In the genomic region with DNA sequence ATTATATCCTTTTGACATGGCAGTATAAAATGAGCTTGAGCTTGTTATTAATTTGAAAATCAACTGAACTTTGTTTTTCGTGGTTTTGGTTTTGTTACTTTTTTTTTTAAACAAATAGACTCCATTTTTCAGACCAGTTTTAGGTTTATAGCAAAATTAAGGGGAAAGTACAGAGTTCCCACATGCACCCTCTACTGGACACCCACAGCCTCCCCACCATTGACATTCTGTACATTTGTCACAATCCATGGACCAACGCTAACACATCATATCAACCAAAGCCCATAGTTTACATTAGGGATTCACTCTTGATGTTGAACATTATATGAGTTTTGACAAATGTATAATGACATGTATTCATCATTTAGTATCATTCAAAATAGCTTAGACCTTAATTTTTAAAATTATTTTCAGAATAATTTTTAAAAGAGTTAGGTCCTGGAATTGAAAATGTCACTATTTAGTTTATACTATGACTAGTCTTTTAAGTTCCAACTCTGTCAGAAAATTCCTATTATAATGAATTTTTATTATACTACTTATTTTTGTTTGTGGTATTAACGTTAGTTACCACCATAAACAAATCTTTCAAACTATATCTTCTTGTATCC, we compare ENCODE assay signal across 8 cellular contexts. TPM values are rescaled to one million over a fixed set of nuclear protein-coding genes. Genes with fewer than 3 reads are reported as not detected.
DNase-seq lines count a peak whose midpoint lies in the region; ATAC-seq and TF ChIP-seq lines count a peak whose summit lies in the region.

No MANE protein-coding gene starts in this region.

- H3K27me3 ChIP-seq in DND-41 (ENCODE audit: insufficient read depth, low read length, poor library complexity) (no peaks in the 10 kb centered on the region), HL-60 (ENCODE audit: insufficient read depth, poor library complexity, severe bottlenecking) (no peaks in the 10 kb centered on the region), adipocyte (replicated peaks; ENCODE audit: control insufficient read depth, insufficient read depth, low read length) (no peaks in the 10 kb centered on the region)

- H3K36me3 ChIP-seq in DND-41 (ENCODE audit: insufficient read depth, low read length) (no peaks in the 10 kb centered on the region), adipocyte (ENCODE audit: control insufficient read depth, insufficient read depth, low read length, severe bottlenecking) (no peaks in the 10 kb centered on the region)

- H3K4me1 ChIP-seq in DND-41 (ENCODE audit: insufficient read depth, low read length) (no peaks in the 10 kb centered on the region), adipocyte (ENCODE audit: control insufficient read depth, insufficient read depth, low read length) (peaks cover 5% of the 10 kb centered on the region)

- H3K9me3 ChIP-seq in DND-41 (ENCODE audit: insufficient read depth, low read length, severe bottlenecking), result no peaks in the 10 kb centered on the region
- H3K9me3 ChIP-seq in adipocyte (ENCODE audit: control insufficient read depth, low read length), result no peaks in the 10 kb centered on the region

- H3K79me2 ChIP-seq in DND-41 (ENCODE audit: insufficient read depth, low read length), result no peaks in the 10 kb centered on the region

- no peaks in the 10 kb centered on the region for H4K20me1 ChIP-seq in DND-41 (ENCODE audit: insufficient read depth, low read length)

- no peak for DNase-seq in DND-41
- DNase-seq in HL-60 (ENCODE audit: low read depth in 1 of 2, low spot score in 1 of 2), result no peak
- DNase-seq in adipocyte (ENCODE audit: low read depth), result peak; percentile 40
- peak; percentile 5 to 26 for DNase-seq in lung microvascular endothelial cell (ENCODE audit: low read depth in 2 of 2)
- DNase-seq in retina, result no peak

- H3K9ac ChIP-seq in DND-41 (ENCODE audit: low read depth, low read length), result no peak overlapping the region
- H3K9ac ChIP-seq in adipocyte (ENCODE audit: low read length), result no peak overlapping the region

- H3K4me3 ChIP-seq in DND-41 (ENCODE audit: low read depth in 1 of 2, low read length in 2 of 2) (no peak overlapping the region), HL-60 (replicated peaks; ENCODE audit: insufficient read depth, low read length) (no peak overlapping the region), adipocyte (ENCODE audit: low read length) (no peak overlapping the region)

- ATAC-seq in DND-41 (ENCODE audit: insufficient read depth, low read depth) (peak; percentile 63; the same call in 2 of the 3 replicates), HG02870 (IDR thresholded peaks at IDR 0.05; ENCODE audit: unreplicated experiment) (no peak), HG03378 (IDR thresholded peaks at IDR 0.05; ENCODE audit: unreplicated experiment) (no peak), HG02885 (IDR thresholded peaks at IDR 0.05; ENCODE audit: poor library complexity, unreplicated experiment) (no peak)

- TF ChIP-seq CTCF in DND-41 (IDR thresholded peaks at IDR 0.05; ENCODE audit: borderline replicate concordance, extremely low read depth, low read length, poor library complexity, severe bottlenecking), result peak; percentile 57
- TF ChIP-seq CTCF in HL-60 (IDR thresholded peaks at IDR 0.05; ENCODE audit: insufficient read depth, low read length), result peak; percentile 19

- no peak overlapping the region for H2AFZ ChIP-seq in DND-41 (ENCODE audit: low read depth, low read length)

- no peak overlapping the region for H3K4me2 ChIP-seq in DND-41 (ENCODE audit: insufficient read depth, low read length)

- no peak overlapping the region for H3K27ac ChIP-seq in DND-41 (ENCODE audit: low read length)
- H3K27ac ChIP-seq in HL-60 (replicated peaks), result no peak overlapping the region

RNA-seq across cellular contexts. Expression of a gene that starts 35.3 kb away (rescaled TPM):
- total RNA-seq in lung microvascular endothelial cell, result 6.8 and 11.5 TPM in 2 replicates

Comparison
In these comparisons a context has a peak if more than half of its experiments do, and no peak if none do; other contexts are left out.
1. DNase-seq: peak in adipocyte (single experiment) and lung microvascular endothelial cell (2 of 2); none in DND-41 (single experiment), HL-60 (0 of 2) and retina (single experiment).